ENCODE assay signal across 8 cellular contexts in the genomic region with DNA sequence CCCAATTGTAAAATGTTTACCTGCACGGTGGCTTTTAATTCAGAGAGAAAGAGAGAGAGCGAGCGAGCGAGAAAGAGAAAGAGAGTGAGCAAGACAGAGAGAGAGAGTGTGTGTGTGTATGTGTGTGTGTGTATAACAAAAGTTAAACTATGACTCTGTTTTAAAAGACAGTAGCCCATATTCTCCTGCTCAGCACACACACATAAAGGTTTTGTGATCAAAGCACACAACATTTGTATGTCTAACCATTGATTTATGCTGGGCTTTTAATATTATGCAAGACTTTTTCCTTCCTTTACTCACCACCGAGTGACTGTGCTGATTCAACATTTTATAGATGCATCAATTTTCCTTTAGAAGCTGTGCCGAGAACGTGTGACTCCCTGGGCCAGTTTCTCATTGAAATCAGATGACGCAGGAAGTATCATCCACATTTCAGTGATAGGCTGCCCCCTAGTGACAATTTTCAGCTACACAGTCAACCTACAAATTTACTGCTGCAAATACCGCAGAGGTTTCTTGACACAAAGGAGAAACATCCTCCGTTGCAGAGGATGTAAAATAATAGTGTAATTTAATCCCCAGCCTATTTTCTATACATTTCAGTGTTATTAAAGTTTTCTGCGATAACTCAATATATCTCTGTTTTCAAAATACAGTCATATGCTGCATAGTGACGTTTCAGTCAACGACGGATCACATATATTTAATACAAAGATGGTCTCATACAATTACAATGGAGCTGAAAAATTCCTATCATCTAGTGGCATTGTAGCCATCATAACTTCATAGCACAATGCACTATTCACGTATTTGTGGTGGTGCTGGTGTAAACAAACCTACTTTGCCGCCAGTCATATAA.
DNase-seq lines count a peak whose midpoint lies in the region; ATAC-seq and TF ChIP-seq lines count a peak whose summit lies in the region.

No MANE protein-coding gene starts in this region.

- WGBS in stomach, 5 donors, result 37 to 45% (median 42%) methylated on average over 16 of the region's 16 CpGs

- H3K9me3 ChIP-seq in DOHH2 (ENCODE audit: control insufficient read depth, insufficient read depth, low read length), result no peaks in the 10 kb centered on the region
- no peaks in the 10 kb centered on the region for H3K9me3 ChIP-seq in PC-3 (ENCODE audit: low read length)
- no peaks in the 10 kb centered on the region for H3K9me3 ChIP-seq in fibroblast of lung (ENCODE audit: control insufficient read depth, insufficient read depth, low read depth, low read length)
- H3K9me3 ChIP-seq in stomach, result no peaks in the 10 kb centered on the region

- no peak overlapping the region for H3K27ac Mint-ChIP-seq in neural crest cell (ENCODE audit: unreplicated experiment)

- H3K4me3 ChIP-seq in DOHH2 (ENCODE audit: low read length) (no peak overlapping the region), PC-3 (ENCODE audit: low read length) (no peak overlapping the region), fibroblast of lung (replicated peaks in 1 of 4; ENCODE audit: control extremely low read depth in 1 of 4, insufficient read depth in 1 of 4, low read depth in 3 of 4, low read length in 4 of 4) (no peak overlapping the region), stomach (peak overlapping the region in 3 of 4 donors; percentile 8 to 22 (median 19))

- H3K79me2 ChIP-seq in DOHH2 (ENCODE audit: control insufficient read depth, low read length) (no peaks in the 10 kb centered on the region), PC-3 (ENCODE audit: low read length) (no peaks in the 10 kb centered on the region), fibroblast of lung (ENCODE audit: control insufficient read depth, insufficient read depth, low read length) (no peaks in the 10 kb centered on the region)

- H3K4me2 ChIP-seq in DOHH2 (ENCODE audit: low read length) (peak overlapping the region; percentile 17), PC-3 (ENCODE audit: low read length) (peak overlapping the region; percentile 35; the same call in 1 of the 2 replicates), fibroblast of lung (ENCODE audit: extremely low read depth, insufficient read depth, low read length) (no peak overlapping the region)

- H3K36me3 Mint-ChIP-seq in activated T-cell treated with anti-CD3 and anti-CD28 coated beads, Interleukin-2, amount 50 U/mL, for 4 hours (ENCODE audit: insufficient read depth), result no peaks in the 10 kb centered on the region
- H3K36me3 Mint-ChIP-seq in neural crest cell (ENCODE audit: low read depth), result no peaks in the 10 kb centered on the region

- no peaks in the 10 kb centered on the region for H3K27me3 Mint-ChIP-seq in activated T-cell treated with anti-CD3 and anti-CD28 coated beads, Interleukin-2, amount 50 U/mL, for 4 hours (ENCODE audit: low read depth)
- no peaks in the 10 kb centered on the region for H3K27me3 Mint-ChIP-seq in neural crest cell (ENCODE audit: low read depth)

- ATAC-seq in GM21717 (IDR thresholded peaks at IDR 0.05; ENCODE audit: unreplicated experiment), result peak; percentile 80
- ATAC-seq in PC-3, result peak; percentile 89
- ATAC-seq in activated T-cell treated with anti-CD3 and anti-CD28 coated beads, Interleukin-2, amount 50 U/mL, for 4 hours, result peak; percentile 88 to 94

- no peak for TF ChIP-seq EP300 in Ishikawa (IDR thresholded peaks at IDR 0.05; ENCODE audit: borderline replicate concordance)
- no peak for TF ChIP-seq EP300 in stomach (IDR thresholded peaks at IDR 0.05)

- H3K27me3 ChIP-seq in DOHH2 (ENCODE audit: control insufficient read depth, low read length) (no peaks in the 10 kb centered on the region), PC-3 (ENCODE audit: low read length) (no peaks in the 10 kb centered on the region), fibroblast of lung (ENCODE audit: control insufficient read depth, insufficient read depth, low read length) (no peaks in the 10 kb centered on the region), stomach (no peaks in the 10 kb centered on the region)

- H3K9me2 ChIP-seq in DOHH2 (replicated peaks; ENCODE audit: control insufficient read depth, low read length) (no peaks in the 10 kb centered on the region), PC-3 (replicated peaks; ENCODE audit: low read length) (no peaks in the 10 kb centered on the region)

- H3K36me3 ChIP-seq in DOHH2 (ENCODE audit: control insufficient read depth, low read length), result no peaks in the 10 kb centered on the region
- no peaks in the 10 kb centered on the region for H3K36me3 ChIP-seq in PC-3 (ENCODE audit: low read depth, low read length)
- no peaks in the 10 kb centered on the region for H3K36me3 ChIP-seq in fibroblast of lung (ENCODE audit: control insufficient read depth, insufficient read depth, low read length)
- H3K36me3 ChIP-seq in stomach, result no peaks in the 10 kb centered on the region

- intact Hi-C loops in PC-3 (cut with micrococcal nuclease), result loop anchor here (1.0 to 5.0 kb wide), 5 partner anchors 562 to 884 kb away; no protein-coding TSS in a partner anchor
- intact Hi-C loops in stomach (cut with DNase I; ENCODE audit: low total_unique reads), result no loop called here

- H3K9ac ChIP-seq in PC-3 (ENCODE audit: low read length) (no peak overlapping the region), fibroblast of lung (ENCODE audit: insufficient read depth, low read length) (no peak overlapping the region)

- CTCF ChIA-PET in PC-3 (lab: Charles Lee), result interaction anchor here (0.6 to 1.1 kb wide), 6 partner anchors 210 to 1006 kb away, joined by 3 to 5 read pairs (median 4); no protein-coding TSS in a partner anchor

- H2AFZ ChIP-seq in PC-3 (ENCODE audit: low read length) (peak overlapping the region; percentile 32; the same call in 1 of the 2 replicates), fibroblast of lung (ENCODE audit: low read length) (no peak overlapping the region)

- no peak overlapping the region for H3K4me3 Mint-ChIP-seq in activated T-cell treated with anti-CD3 and anti-CD28 coated beads, Interleukin-2, amount 50 U/mL, for 4 hours
- H3K4me3 Mint-ChIP-seq in neural crest cell, result no peak overlapping the region

- POLR2A ChIA-PET in PC-3 (lab: Charles Lee; ENCODE audit: unreplicated experiment), result no interaction called here

- TF ChIP-seq RAD21 in Ishikawa (IDR thresholded peaks at IDR 0.05; ENCODE audit: low read depth), result peak; percentile 96

- BruUV-seq in PC-3 (replicated peaks; lab: Mats Ljungman, UMichigan), result no TSS peak

- no peaks in the 10 kb centered on the region for H4K20me1 ChIP-seq in DOHH2 (ENCODE audit: control insufficient read depth, insufficient read depth, low read depth, low read length)
- H4K20me1 ChIP-seq in PC-3 (ENCODE audit: low read length), result no peaks in the 10 kb centered on the region
- H4K20me1 ChIP-seq in fibroblast of lung (ENCODE audit: control insufficient read depth, extremely low read depth, insufficient read depth, low read length), result no peaks in the 10 kb centered on the region

- H3K9me3 Mint-ChIP-seq in activated T-cell treated with anti-CD3 and anti-CD28 coated beads, Interleukin-2, amount 50 U/mL, for 4 hours, result no peaks in the 10 kb centered on the region
- H3K9me3 Mint-ChIP-seq in neural crest cell, result no peaks in the 10 kb centered on the region

- H3F3A ChIP-seq in DOHH2 (ENCODE audit: control insufficient read depth, insufficient read depth) (no peaks in the 10 kb centered on the region), PC-3 (ENCODE audit: low read length, unreplicated experiment) (no peaks in the 10 kb centered on the region)

- DNase-seq in PC-3, result peak; percentile 92
- DNase-seq in activated T-cell treated with anti-CD3 and anti-CD28 coated beads, Interleukin-2, amount 50 U/mL, for 4 hours, result peak; percentile 68
- DNase-seq in fibroblast of lung (ENCODE audit: low read depth in 2 of 2), result peak; percentile 85 to 95
- peak; percentile 82 for DNase-seq in neural crest cell (ENCODE audit: low read depth, low spot score)
- peak; percentile 71 for DNase-seq in stomach

- H3K4me1 Mint-ChIP-seq in activated T-cell treated with anti-CD3 and anti-CD28 coated beads, Interleukin-2, amount 50 U/mL, for 4 hours (ENCODE audit: low read depth), result peaks cover 6% of the 10 kb centered on the region
- H3K4me1 Mint-ChIP-seq in neural crest cell, result peaks cover 5% of the 10 kb centered on the region

- H3K27ac ChIP-seq in DOHH2 (ENCODE audit: low read depth, low read length), result no peak overlapping the region
- no peak overlapping the region for H3K27ac ChIP-seq in PC-3 (ENCODE audit: low read length)
- H3K27ac ChIP-seq in fibroblast of lung (ENCODE audit: insufficient read depth, low read length), result no peak overlapping the region
- peak overlapping the region in 3 of 5 donors; percentile 36 to 66 (median 41) for H3K27ac ChIP-seq in stomach

- no peak for TF ChIP-seq POLR2A in stomach (IDR thresholded peaks at IDR 0.05)

- TF ChIP-seq CTCF in DOHH2 (IDR thresholded peaks at IDR 0.05; ENCODE audit: low read depth, low read length, poor library complexity, severe bottlenecking) (peak; percentile 88), PC-3 (conservative IDR thresholded peaks at IDR 0.05; ENCODE audit: low read depth, low read length) (peak; percentile 94), fibroblast of lung (conservative IDR thresholded peaks at IDR 0.05 in 1 of 2, IDR thresholded peaks at IDR 0.05 in 1 of 2; ENCODE audit: low read depth in 1 of 2, low read length in 2 of 2) (peak; percentile 78 to 83), neural crest cell (conservative IDR thresholded peaks at IDR 0.05) (peak; percentile 95), stomach (IDR thresholded peaks at IDR 0.05) (peak in 5 of 7 experiments; percentile 74 to 87 (median 79))

- peaks cover 5% of the 10 kb centered on the region; the same call in 1 of the 2 replicates for H3K4me1 ChIP-seq in DOHH2 (ENCODE audit: control insufficient read depth, low read length)
- H3K4me1 ChIP-seq in PC-3 (ENCODE audit: insufficient read depth, low read length), result peaks cover 7% of the 10 kb centered on the region
- peaks cover 3% of the 10 kb centered on the region for H3K4me1 ChIP-seq in fibroblast of lung (ENCODE audit: control insufficient read depth, extremely low read depth, insufficient read depth, low read length)
- H3K4me1 ChIP-seq in stomach, result peaks cover 0 to 13% (median 7%) of the 10 kb centered on the region in 4 donors

TF ChIP-seq in Ishikawa, 13 proteins besides CTCF, POLR2A, EP300 and RAD21:
- TF ChIP-seq TCF12 (IDR thresholded peaks at IDR 0.05; ENCODE audit: low read depth), result no peak
- TF ChIP-seq TAF1 (IDR thresholded peaks at IDR 0.05; ENCODE audit: low read depth), result no peak
- no peak for TF ChIP-seq FOXM1 (IDR thresholded peaks at IDR 0.05; ENCODE audit: borderline replicate concordance, low read depth)
- no peak for TF ChIP-seq ZBTB7A (IDR thresholded peaks at IDR 0.05; ENCODE audit: low read depth)

Comparison
In these comparisons a context has a peak if more than half of its experiments do, and no peak if none do; other contexts are left out.
1. H3K27ac ChIP-seq: peak in stomach (3 of 5); none in DOHH2 (single experiment), PC-3 (single experiment) and fibroblast of lung (single experiment).
2. H3K4me3 ChIP-seq: peak in stomach (3 of 4); none in DOHH2 (single experiment), PC-3 (single experiment) and fibroblast of lung (0 of 4).
3. Peak in every context shown above with its lines, with median percentiles within 50 percentile points of each other: CTCF ChIP-seq, ATAC-seq and DNase-seq.